ENCODE assay signal across 17 cellular contexts in the genomic region with DNA sequence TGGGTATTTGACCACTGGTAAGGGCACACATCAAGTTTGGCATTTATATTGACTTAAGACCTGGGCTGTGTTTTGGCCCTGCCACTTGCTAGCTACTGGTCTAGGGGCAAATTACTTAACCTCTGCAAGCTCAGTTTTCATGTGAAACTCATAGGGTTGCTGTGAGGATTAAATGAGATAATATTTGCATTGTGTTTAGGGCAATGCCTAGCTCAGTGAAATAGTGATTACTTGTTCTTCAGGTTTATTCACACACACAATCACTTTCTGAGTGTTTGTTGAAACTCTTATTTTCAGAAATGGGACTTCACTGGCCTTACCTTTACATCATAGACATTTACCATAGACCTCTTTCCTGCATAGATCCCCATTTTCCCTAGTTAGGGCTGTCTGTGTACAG. TPM values are rescaled to one million over a fixed set of nuclear protein-coding genes. Genes with fewer than 3 reads are reported as not detected.
DNase-seq lines count a peak whose midpoint lies in the region; ATAC-seq, FAIRE-seq and TF ChIP-seq lines count a peak whose summit lies in the region.
"Had no signal": no experiment of that assay in that cellular context is flagged by ENCODE, and none has a peak within 500 bp of the region (broad histone marks: within the 10 kb centered on the region; RNA-seq: fewer than 3 reads in every experiment).

No MANE protein-coding gene starts in this region.

- H3K36me3 Mint-ChIP-seq in naive thymus-derived CD4-positive, alpha-beta T cell, result peaks cover 0 to 11% (median 5%) of the 10 kb centered on the region in 5 donors
- H3K36me3 Mint-ChIP-seq: CD8-positive, alpha-beta memory T cell had no signal

- H3K4me1 ChIP-seq in BLaER1 (peaks cover 69% of the 10 kb centered on the region), HEK293 (ENCODE audit: control insufficient read depth, insufficient read depth, low read length) (peaks cover 27% of the 10 kb centered on the region), GM12878 (ENCODE audit: control insufficient read depth, insufficient read depth, low read length) (peaks cover 59% of the 10 kb centered on the region)
- peaks cover 0 to 40% of the 10 kb centered on the region in 2 donors for H3K4me1 ChIP-seq in naive thymus-derived CD4-positive, alpha-beta T cell (ENCODE audit: control insufficient read depth in 2 of 2, insufficient read depth in 2 of 2, low read length in 2 of 2)

- peaks cover 22% of the 10 kb centered on the region; the same call in 1 of the 2 replicates for H4K20me1 ChIP-seq in BLaER1
- no peaks in the 10 kb centered on the region for H4K20me1 ChIP-seq in GM12878 (ENCODE audit: control insufficient read depth, insufficient read depth)

- BruUV-seq in GM12878 (replicated peaks; lab: Mats Ljungman, UMichigan), result no TSS peak

- no peaks in the 10 kb centered on the region for H3K9me3 ChIP-seq in BLaER1
- no peaks in the 10 kb centered on the region for H3K9me3 ChIP-seq in HEK293 (ENCODE audit: control insufficient read depth, insufficient read depth, low read depth, low read length)
- peaks cover 1% of the 10 kb centered on the region; the same call in 2 of the 3 replicates for H3K9me3 ChIP-seq in GM12878 (replicated peaks; ENCODE audit: control insufficient read depth, insufficient read depth, low read length)
- H3K9me3 ChIP-seq in naive thymus-derived CD4-positive, alpha-beta T cell (ENCODE audit: control insufficient read depth in 2 of 3, low read length in 3 of 3), result no peaks in the 10 kb centered on the region

- no peak for TF ChIP-seq POLR2A in GM12878 (IDR thresholded peaks at IDR 0.05; ENCODE audit: low read depth, low read length)

- no peaks in the 10 kb centered on the region for H3K27me3 ChIP-seq in BLaER1
- no peaks in the 10 kb centered on the region for H3K27me3 ChIP-seq in GM12878 (replicated peaks in 1 of 2; ENCODE audit: control insufficient read depth in 2 of 2, insufficient read depth in 2 of 2, low read length in 1 of 2)
- no peaks in the 10 kb centered on the region for H3K27me3 ChIP-seq in naive thymus-derived CD4-positive, alpha-beta T cell (ENCODE audit: control insufficient read depth in 2 of 2, insufficient read depth in 2 of 2, low read length in 2 of 2)

- no peaks in the 10 kb centered on the region for H3K27me3 Mint-ChIP-seq in naive thymus-derived CD4-positive, alpha-beta T cell
- H3K27me3 Mint-ChIP-seq: CD8-positive, alpha-beta memory T cell had no signal

- H3K27ac ChIP-seq in BLaER1 (peak overlapping the region; percentile 68; the same call in 1 of the 2 replicates), HEK293 (ENCODE audit: extremely low read depth, low read depth, low read length) (no peak overlapping the region), GM12878 (ENCODE audit: control insufficient read depth, insufficient read depth) (peak overlapping the region; percentile 71)
- H3K27ac ChIP-seq in naive thymus-derived CD4-positive, alpha-beta T cell (ENCODE audit: low read depth, low read length), result no peak overlapping the region

- H3K9ac ChIP-seq in BLaER1, result no peak overlapping the region
- H3K9ac ChIP-seq in GM12878 (ENCODE audit: control insufficient read depth, insufficient read depth, low read length), result no peak overlapping the region

- H3K36me3 ChIP-seq in BLaER1 (peaks cover 8% of the 10 kb centered on the region; the same call in 1 of the 2 replicates), HEK293 (ENCODE audit: control insufficient read depth in 2 of 2, insufficient read depth in 1 of 2, low read length in 2 of 2) (no peaks in the 10 kb centered on the region), GM12878 (ENCODE audit: control insufficient read depth in 2 of 2, insufficient read depth in 2 of 2, low read length in 1 of 2) (no peaks in the 10 kb centered on the region; a peak in 1 of 4 replicates)
- H3K36me3 ChIP-seq in naive thymus-derived CD4-positive, alpha-beta T cell (ENCODE audit: control insufficient read depth in 2 of 3, insufficient read depth in 3 of 3, low read length in 3 of 3), result no peaks in the 10 kb centered on the region

- H3K4me2 ChIP-seq in BLaER1 (peak overlapping the region; percentile 81), GM12878 (ENCODE audit: control insufficient read depth, insufficient read depth) (peak overlapping the region; percentile 61)

- no peak for TF ChIP-seq RAD21 in GM12878 (IDR thresholded peaks at IDR 0.05; ENCODE audit: insufficient read depth, low read depth, low read length)

- in situ Hi-C loops in GM12878 (cut with MboI), result no loop called here

- H3K9me3 Mint-ChIP-seq in naive thymus-derived CD4-positive, alpha-beta T cell, result no peaks in the 10 kb centered on the region
- H3K9me3 Mint-ChIP-seq: CD8-positive, alpha-beta memory T cell had no signal

- intact Hi-C loops in GM12878 (cut with micrococcal nuclease; ENCODE audit: unreplicated experiment), result loop anchor here (5.0 kb wide), 1 partner anchor 244 kb away; no protein-coding TSS in a partner anchor
- intact Hi-C loops in naive thymus-derived CD4-positive, alpha-beta T cell (cut with micrococcal nuclease), result no loop called here

- peak overlapping the region in 7 of 10 donors; percentile 0 to 66 (median 24) for H3K4me3 Mint-ChIP-seq in naive thymus-derived CD4-positive, alpha-beta T cell
- H3K4me3 Mint-ChIP-seq: CD8-positive, alpha-beta memory T cell had no signal

- no peak for DNase-seq in GM12878 (ENCODE audit: low read depth, low spot score)
- DNase-seq in naive thymus-derived CD4-positive, alpha-beta T cell, result no peak
- no peak for DNase-seq in NCI-H1092 treated with DMSO at 0.1 percent for 48 hours (lab: John Stamatoyannopoulos, UW)
- no peak for DNase-seq in SKM-1 (lab: John Stamatoyannopoulos, UW; ENCODE audit: unreplicated experiment)
- DNase-seq: AML-193; CD8-positive, alpha-beta memory T cell; H7; NCI-H1092; NCI-H1694; NCI-H2107; NCI-H345; NCI-H526 treated with DMSO at 0.1 percent for 48 hours; PC-3 had no signal

- CTCF ChIA-PET in HEK293 (lab: Yijun Ruan, JAX), result interaction anchor here (0.5 kb wide), 1 partner anchor 1702 kb away, joined by 3 read pairs; no protein-coding TSS in a partner anchor
- CTCF ChIA-PET in GM12878 (lab: Yijun Ruan, JAX), result no interaction called here
- CTCF ChIA-PET in naive thymus-derived CD4-positive, alpha-beta T cell (lab: Charles Lee), result interaction anchor here (1.0 to 1.7 kb wide), 2 partner anchors 15 to 17 kb away, joined by 3 read pairs; no protein-coding TSS in a partner anchor

- no peak for TF ChIP-seq CTCF in HEK293 (tag by site-specific recombination; IDR thresholded peaks at IDR 0.05)
- TF ChIP-seq CTCF in GM12878 (IDR thresholded peaks at IDR 0.05 in 2 of 3, conservative IDR thresholded peaks at IDR 0.05 in 1 of 3; ENCODE audit: control insufficient read depth in 2 of 3, extremely low read depth in 1 of 3, insufficient read depth in 1 of 3, low read depth in 3 of 3, low read length in 3 of 3), result no peak

- no peak for FAIRE-seq in GM12878 (lab: Jason Lieb, UNC)
- FAIRE-seq: HTR-8/SVneo had no signal

- TF ChIP-seq EP300 in GM12878 (IDR thresholded peaks at IDR 0.05; ENCODE audit: borderline replicate concordance in 1 of 2, control insufficient read depth in 1 of 2, low read depth in 2 of 2, low read length in 2 of 2), result no peak

- H2AFZ ChIP-seq in GM12878 (ENCODE audit: control insufficient read depth, low read depth, low read length), result no peak overlapping the region

- peaks cover 100% of the 10 kb centered on the region for H3K79me2 ChIP-seq in GM12878 (ENCODE audit: control insufficient read depth, insufficient read depth, low read length)

- peak overlapping the region in 3 of 9 donors; percentile 12 to 59 (median 49) for H3K27ac Mint-ChIP-seq in naive thymus-derived CD4-positive, alpha-beta T cell

- ATAC-seq in GM12878 (peak; percentile 8), GM18870 (IDR thresholded peaks at IDR 0.05; ENCODE audit: unreplicated experiment) (no peak)
- ATAC-seq in naive thymus-derived CD4-positive, alpha-beta T cell, result no peak
- ATAC-seq: PC-3 had no signal

- H3K4me1 Mint-ChIP-seq in naive thymus-derived CD4-positive, alpha-beta T cell, result peaks cover 50 to 94% (median 87%) of the 10 kb centered on the region in 7 donors

- RAD21 ChIA-PET in GM12878 (lab: Charles Lee; ENCODE audit: unreplicated experiment), result interaction anchor here (1.2 to 3.7 kb wide), 2 partner anchors 11 to 22 kb away, joined by 3 to 17 read pairs; no protein-coding TSS in a partner anchor

- POLR2A ChIA-PET in HEK293 (lab: Yijun Ruan, JAX) (no interaction called here), GM12878 (lab: Charles Lee) (no interaction called here)
- POLR2A ChIA-PET in naive thymus-derived CD4-positive, alpha-beta T cell (lab: Charles Lee), result interaction anchor here (0.9 to 1.3 kb wide), 5 partner anchors 10 to 114 kb away, joined by 3 to 7 read pairs (median 3); no protein-coding TSS in a partner anchor

- H3K4me3 ChIP-seq in BLaER1 (no peak overlapping the region), HEK293 (ENCODE audit: low read depth, low read length) (no peak overlapping the region), GM12878 (no peak overlapping the region; the same call in 1 of the 2 replicates)
- H3K4me3 ChIP-seq in naive thymus-derived CD4-positive, alpha-beta T cell (ENCODE audit: low read length), result no peak overlapping the region

- SMC1A ChIA-PET in GM12878 (lab: Charles Lee; ENCODE audit: uncharacterized antibody, unreplicated experiment), result interaction anchor here (1.2 to 1.4 kb wide), 4 partner anchors 14 to 56 kb away, joined by 3 to 11 read pairs (median 4); no protein-coding TSS in a partner anchor

TF ChIP-seq in HEK293, 187 proteins besides CTCF, POLR2A, EP300 and RAD21 (continues in another document):
- TF ChIP-seq OSR2 (tag by site-specific recombination; IDR thresholded peaks at IDR 0.05), result peak; percentile 29; the same call in 1 of the 2 replicates

TF ChIP-seq in GM12878, 131 proteins besides CTCF, POLR2A, EP300 and RAD21 (continues in another document):
- no peak for TF ChIP-seq ESRRA (IDR thresholded peaks at IDR 0.05; ENCODE audit: low read length)

RNA-seq across cellular contexts. Expression of gene CERS6, which starts 12.3 kb away (rescaled TPM):
- total RNA-seq in GM12878 (2013; cell fraction: nucleolus; rRNA removed), result 29.6 and 30.4 TPM in 2 replicates
- total RNA-seq in GM12878 (2014; rRNA removed) (20.4 and 22.2 TPM in 2 replicates), GM12878 (2014; rRNA removed; fragmentation: Illumina TruSeq; extraction: Trizol) (17.6 TPM in 2 replicates), GM12878 (2021) (15.3 and 17.0 TPM in 2 replicates)
- 6.0 TPM for polyA plus RNA-seq in GM12878 (2011; ENCODE audit: low read depth)
- polyA plus RNA-seq in GM12878 (2011; rRNA removed) (12.0 and 17.6 TPM in 2 replicates), GM12878 (2014; fragmentation: Illumina TruSeq; extraction: Trizol) (19.6 and 24.1 TPM in 2 replicates), GM12878 (2014; fragmentation: Nextera tagmentation; extraction: Ambion mirVana) (1 to 10 TPM; 1.3 to 2.5 TPM), GM12878 (2014; rRNA removed) (8.8 and 9.4 TPM in 2 replicates), GM12878 (2016; fragmentation: Nextera tagmentation; extraction: Ambion mirVana) (10 to 100 TPM in 1 of 2 experiments, 1 to 10 TPM in 1; 6.2 to 16.1 TPM)
- polyA plus RNA-seq in GM12878 (2011; cell fraction: cytosol; rRNA removed), result 6.1 and 8.2 TPM in 2 replicates
- polyA plus RNA-seq in GM12878 (2011; cell fraction: nucleus; rRNA removed), result 8.5 and 10.0 TPM in 2 replicates
- 12.5 and 13.9 TPM in 2 replicates for polyA plus RNA-seq in GM12878 (2012)
- polyA minus RNA-seq in GM12878 (2011; rRNA and poly(A)+ RNA removed), result 18.6 and 19.1 TPM in 2 replicates
- polyA minus RNA-seq in GM12878 (2011; cell fraction: cytosol; rRNA and poly(A)+ RNA removed), result 6.7 and 8.8 TPM in 2 replicates
- 10.8 and 16.3 TPM in 2 replicates for polyA minus RNA-seq in GM12878 (2011; cell fraction: nucleus; rRNA and poly(A)+ RNA removed)
- total RNA-seq in naive thymus-derived CD4-positive, alpha-beta T cell, result 10 to 100 TPM; 17.3 to 28.4 (median 20.9) TPM
- 10 to 100 TPM in 1 of 2 donors, 1 to 10 TPM in 1; 9.1 to 15.4 TPM for polyA plus RNA-seq in naive thymus-derived CD4-positive, alpha-beta T cell

Comparison
In these comparisons a context has a peak if more than half of its experiments do, and no peak if none do; other contexts are left out.
1. H3K27ac ChIP-seq: peak in BLaER1 (single experiment) and GM12878 (single experiment); none in HEK293 (single experiment) and naive thymus-derived CD4-positive, alpha-beta T cell (single experiment).